In the genomic region with DNA sequence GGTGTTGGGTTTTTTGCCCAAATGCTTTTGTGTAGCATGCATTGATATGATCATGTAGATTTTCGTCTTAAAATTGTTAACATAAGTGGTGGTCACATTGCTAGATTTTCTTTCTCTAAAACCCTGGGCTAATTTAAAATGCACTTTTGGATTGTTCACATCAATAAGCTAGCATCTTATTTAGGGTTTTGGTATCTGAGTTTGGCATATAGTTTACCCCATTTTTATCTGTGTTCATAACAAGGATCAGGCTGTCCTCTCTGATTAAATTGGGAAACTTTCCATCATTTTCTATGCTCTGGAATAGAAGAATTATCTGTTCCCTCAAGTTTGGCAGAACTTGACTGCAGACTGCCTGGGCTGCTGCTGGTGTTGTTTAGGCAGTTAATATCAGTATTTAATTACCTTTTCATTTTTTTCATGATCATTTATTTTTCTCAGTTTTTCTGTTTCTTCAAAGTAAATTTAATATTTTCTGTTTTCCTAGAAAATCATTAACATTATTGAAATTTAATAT, we compare ENCODE assay signal across 12 cellular contexts. TPM values are rescaled to one million over a fixed set of nuclear protein-coding genes. Genes with fewer than 3 reads are reported as not detected.
DNase-seq lines count a peak whose midpoint lies in the region; ATAC-seq and TF ChIP-seq lines count a peak whose summit lies in the region.
"Had no signal": no experiment of that assay in that cellular context is flagged by ENCODE, and none has a peak within 500 bp of the region (broad histone marks: within the 10 kb centered on the region; RNA-seq: fewer than 3 reads in every experiment).

No MANE protein-coding gene starts in this region.

- no peak for ATAC-seq in heart right ventricle
- ATAC-seq in left cardiac atrium: no peak
- no peak for ATAC-seq in HG03442 (IDR thresholded peaks at IDR 0.05; ENCODE audit: unreplicated experiment)
- ATAC-seq in HG03457 (IDR thresholded peaks at IDR 0.05; ENCODE audit: unreplicated experiment): no peak

- TF ChIP-seq CTCF in heart right ventricle (IDR thresholded peaks at IDR 0.05): no peak
- TF ChIP-seq CTCF in WERI-Rb-1 (IDR thresholded peaks at IDR 0.05; ENCODE audit: low read depth, low read length): no peak
- no peak for TF ChIP-seq CTCF in tibial artery (IDR thresholded peaks at IDR 0.05)

- intact Hi-C loops in heart right ventricle (cut with DNase I) (loop anchor here in 5 of 10 donors (5.0 to 10.0 kb wide), 6 partner anchors 41 to 81 kb away; no protein-coding TSS in a partner anchor), left cardiac atrium (cut with DNase I) (no loop called here), tibial artery (cut with DNase I; ENCODE audit: low total_unique reads) (no loop called here)

- no peak for DNase-seq in heart right ventricle
- DNase-seq in left cardiac atrium: no peak
- DNase-seq in WERI-Rb-1: no peak
- DNase-seq in inferior parietal cortex (ENCODE audit: extremely low spot score): peak; percentile 57
- DNase-seq in tibial artery: no peak
- DNase-seq in NCI-H748 (lab: John Stamatoyannopoulos, UW; ENCODE audit: unreplicated experiment): no peak
- DNase-seq: brain microvascular endothelial cell, small intestine had no signal

- H3K4me3 ChIP-seq in heart right ventricle: peak overlapping the region in 5 of 10 donors; percentile 75 to 85 (median 77)
- peak overlapping the region; percentile 69 for H3K4me3 ChIP-seq in WERI-Rb-1 (ENCODE audit: low read depth, low read length)
- peak overlapping the region in 1 of 2 donors; percentile 92 for H3K4me3 ChIP-seq in tibial artery

- H3K27ac ChIP-seq in heart right ventricle (peak overlapping the region in 9 of 10 donors; percentile 77 to 91 (median 87)), WERI-Rb-1 (no peak overlapping the region), tibial artery (peak overlapping the region; percentile 87 to 94)
- H3K27ac ChIP-seq: brain microvascular endothelial cell, C4-2B, epithelial cell of prostate had no signal

- H3K27me3 ChIP-seq in heart right ventricle: peaks cover 0 to 46% (median 0%) of the 10 kb centered on the region in 7 donors
- no peaks in the 10 kb centered on the region for H3K27me3 ChIP-seq in WERI-Rb-1 (ENCODE audit: insufficient read depth, low read depth, severe bottlenecking)
- H3K27me3 ChIP-seq in tibial artery: no peaks in the 10 kb centered on the region

- H3K36me3 ChIP-seq in heart right ventricle: peaks cover 0 to 1% (median 0%) of the 10 kb centered on the region in 9 donors
- H3K36me3 ChIP-seq in WERI-Rb-1: no peaks in the 10 kb centered on the region
- no peaks in the 10 kb centered on the region for H3K36me3 ChIP-seq in tibial artery
- H3K36me3 ChIP-seq: brain microvascular endothelial cell had no signal

- WGBS in heart right ventricle, 2 donors: 76 to 77% methylated on average over 1 of the region's 1 CpG

- H3K9me3 ChIP-seq in heart right ventricle: no peaks in the 10 kb centered on the region
- no peaks in the 10 kb centered on the region for H3K9me3 ChIP-seq in WERI-Rb-1 (ENCODE audit: severe bottlenecking)
- no peaks in the 10 kb centered on the region for H3K9me3 ChIP-seq in tibial artery

- H3K4me1 ChIP-seq in heart right ventricle (peaks cover 0 to 26% (median 12%) of the 10 kb centered on the region in 9 donors), tibial artery (peaks cover 0 to 19% (median 7%) of the 10 kb centered on the region in 4 donors)

RNA-seq across cellular contexts. Expression of gene SPECC1, which starts 1.8 kb away (rescaled TPM):
- total RNA-seq in heart right ventricle (10 to 100 TPM in 5 of 10 donors, 1 to 10 TPM in 5; 6.8 to 15.2 (median 9.7) TPM), left cardiac atrium (10 to 100 TPM; 12.6 to 14.2 TPM)
- 1 to 10 TPM; 2.9 to 6.6 TPM for polyA plus RNA-seq in heart right ventricle

RNA-seq across cellular contexts. Expression of gene AKAP10, which starts 33.3 kb away (rescaled TPM):
- total RNA-seq in heart right ventricle: 10 to 100 TPM; 12.2 to 17.0 (median 14.2) TPM
- polyA plus RNA-seq in heart right ventricle: 1 to 10 TPM; 3.7 to 8.0 TPM
- 10 to 100 TPM; 15.4 to 22.7 TPM for total RNA-seq in left cardiac atrium
